14 cellular contexts compared by ENCODE assay signal in the genomic region with DNA sequence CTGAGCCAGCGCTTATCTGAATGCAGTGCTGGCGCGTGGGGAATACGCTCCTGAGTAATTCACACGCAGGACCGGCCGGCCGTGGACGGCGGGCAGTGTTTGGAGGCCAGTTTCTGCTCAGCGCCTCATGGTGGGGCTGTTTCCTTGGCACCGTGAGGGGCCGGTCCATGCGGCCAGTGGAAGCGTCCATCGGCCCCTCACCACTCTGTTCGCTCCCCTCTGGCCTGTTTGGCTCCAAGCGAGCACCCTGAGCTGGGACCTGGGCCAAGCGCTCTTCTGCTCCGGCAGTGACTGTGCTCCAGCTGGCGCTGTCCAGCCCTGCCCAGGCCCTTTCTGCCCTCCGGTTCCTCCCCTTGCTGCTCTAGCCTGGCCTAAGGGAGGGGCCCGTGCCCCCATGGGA. TPM values are rescaled to one million over a fixed set of nuclear protein-coding genes. Genes with fewer than 3 reads are reported as not detected.
DNase-seq lines count a peak whose midpoint lies in the region; ATAC-seq, FAIRE-seq and TF ChIP-seq lines count a peak whose summit lies in the region.
"Had no signal": no experiment of that assay in that cellular context is flagged by ENCODE, and none has a peak within 500 bp of the region (broad histone marks: within the 10 kb centered on the region; RNA-seq: fewer than 3 reads in every experiment).

No MANE protein-coding gene starts in this region.

- no TSS peak for BruUV-seq in MCF 10A (replicated peaks; lab: Mats Ljungman, UMichigan)

- no peaks in the 10 kb centered on the region for H3K4me1 ChIP-seq in A549

- TF ChIP-seq RAD21 in A549 (conservative IDR thresholded peaks at IDR 0.05 in 1 of 2, IDR thresholded peaks at IDR 0.05 in 1 of 2) = peak in 1 of 2 experiments; percentile 21; a peak in 2 of 5 replicates

- no peak overlapping the region for H3K4me3 Mint-ChIP-seq in stimulated activated memory B cell treated with anti-CD40 and anti-IgM and Interleukin-4, amounts not matched to agents 10 μg/mL and 1 μg/mL and 100 μg/mL, for 72 hours
- no peak overlapping the region for H3K4me3 Mint-ChIP-seq in MCF 10A (ENCODE audit: unreplicated experiment)
- H3K4me3 Mint-ChIP-seq in activated CD4-positive, alpha-beta memory T cell treated with anti-CD3 and anti-CD28 coated beads, Interleukin-2, amount 10 ng/mL, durations not matched to agents 7 days and 5 days = no peak overlapping the region
- H3K4me3 Mint-ChIP-seq: CD4-positive, CD25-positive, alpha-beta regulatory T cell had no signal

- ATAC-seq in A549 = peak in 1 of 2 experiments; percentile 74; a peak in 3 of 6 replicates
- peak; percentile 87 for ATAC-seq in left lobe of liver
- no peak for ATAC-seq in stimulated activated memory B cell treated with anti-CD40 and anti-IgM and Interleukin-4, amounts not matched to agents 10 μg/mL and 1 μg/mL and 100 μg/mL, for 72 hours

- no peak for TF ChIP-seq POLR2A in A549 (IDR thresholded peaks at IDR 0.05; ENCODE audit: low read length)

- H3K9me3 Mint-ChIP-seq in stimulated activated memory B cell treated with anti-CD40 and anti-IgM and Interleukin-4, amounts not matched to agents 10 μg/mL and 1 μg/mL and 100 μg/mL, for 72 hours = no peaks in the 10 kb centered on the region
- H3K9me3 Mint-ChIP-seq in MCF 10A (ENCODE audit: unreplicated experiment) = no peaks in the 10 kb centered on the region
- no peaks in the 10 kb centered on the region for H3K9me3 Mint-ChIP-seq in activated CD4-positive, alpha-beta memory T cell treated with anti-CD3 and anti-CD28 coated beads, Interleukin-2, amount 10 ng/mL, durations not matched to agents 7 days and 5 days
- H3K9me3 Mint-ChIP-seq: CD4-positive, CD25-positive, alpha-beta regulatory T cell had no signal

- no peak for TF ChIP-seq EP300 in A549 (IDR thresholded peaks at IDR 0.05)

- no peaks in the 10 kb centered on the region for H3K36me3 ChIP-seq in MG63
- H3K36me3 ChIP-seq: sigmoid colon had no signal

- POLR2A ChIA-PET in A549 (lab: Yijun Ruan, JAX) = no interaction called here
- POLR2A ChIA-PET in MCF 10A (lab: Yijun Ruan, JAX) = no interaction called here
- POLR2A ChIA-PET in activated CD4-positive, alpha-beta memory T cell treated with anti-CD3 and anti-CD28 coated beads, Interleukin-2, amount 10 ng/mL, durations not matched to agents 7 days and 5 days (lab: Charles Lee) = no interaction called here

- H3K4me1 Mint-ChIP-seq in stimulated activated memory B cell treated with anti-CD40 and anti-IgM and Interleukin-4, amounts not matched to agents 10 μg/mL and 1 μg/mL and 100 μg/mL, for 72 hours = peaks cover 21% of the 10 kb centered on the region
- peaks cover 6% of the 10 kb centered on the region for H3K4me1 Mint-ChIP-seq in MCF 10A (ENCODE audit: insufficient read depth, unreplicated experiment)
- H3K4me1 Mint-ChIP-seq in activated CD4-positive, alpha-beta memory T cell treated with anti-CD3 and anti-CD28 coated beads, Interleukin-2, amount 10 ng/mL, durations not matched to agents 7 days and 5 days = no peaks in the 10 kb centered on the region

- no peaks in the 10 kb centered on the region for H3K27me3 ChIP-seq in MG63

- no peaks in the 10 kb centered on the region for H3K36me3 Mint-ChIP-seq in stimulated activated memory B cell treated with anti-CD40 and anti-IgM and Interleukin-4, amounts not matched to agents 10 μg/mL and 1 μg/mL and 100 μg/mL, for 72 hours
- peaks cover 5% of the 10 kb centered on the region for H3K36me3 Mint-ChIP-seq in MCF 10A (ENCODE audit: insufficient read depth, unreplicated experiment)
- no peaks in the 10 kb centered on the region for H3K36me3 Mint-ChIP-seq in activated CD4-positive, alpha-beta memory T cell treated with anti-CD3 and anti-CD28 coated beads, Interleukin-2, amount 10 ng/mL, durations not matched to agents 7 days and 5 days (ENCODE audit: low read depth)
- H3K36me3 Mint-ChIP-seq: CD4-positive, CD25-positive, alpha-beta regulatory T cell had no signal

- CTCF ChIA-PET in A549 (lab: Yijun Ruan, JAX) = interaction anchor here (0.6 to 1.9 kb wide), 6 partner anchors 8 to 88 kb away, joined by 3 to 16 read pairs (median 3); no protein-coding TSS in a partner anchor
- CTCF ChIA-PET in MCF 10A (lab: Yijun Ruan, JAX) = no interaction called here
- CTCF ChIA-PET in activated CD4-positive, alpha-beta memory T cell treated with anti-CD3 and anti-CD28 coated beads, Interleukin-2, amount 10 ng/mL, durations not matched to agents 7 days and 5 days (lab: Charles Lee) = no interaction called here

- H3K9me3 ChIP-seq in A549 = no peaks in the 10 kb centered on the region
- H3K9me3 ChIP-seq in MG63 = no peaks in the 10 kb centered on the region
- H3K9me3 ChIP-seq: sigmoid colon had no signal

- H3K27ac Mint-ChIP-seq in stimulated activated memory B cell treated with anti-CD40 and anti-IgM and Interleukin-4, amounts not matched to agents 10 μg/mL and 1 μg/mL and 100 μg/mL, for 72 hours = no peak overlapping the region
- no peak overlapping the region for H3K27ac Mint-ChIP-seq in MCF 10A (ENCODE audit: low read depth, unreplicated experiment)
- no peak overlapping the region for H3K27ac Mint-ChIP-seq in activated CD4-positive, alpha-beta memory T cell treated with anti-CD3 and anti-CD28 coated beads, Interleukin-2, amount 10 ng/mL, durations not matched to agents 7 days and 5 days

- no peak overlapping the region for H3K27ac ChIP-seq in A549
- H3K27ac ChIP-seq: sigmoid colon had no signal

- H3K4me2 ChIP-seq in A549 = no peak overlapping the region

- 56% methylated on average over 16 of the region's 23 CpGs for WGBS in A549 (ENCODE audit: missing lambda C conversion rate)

- TF ChIP-seq CTCF in A549 (IDR thresholded peaks at IDR 0.05) (no peak), MCF 10A (IDR thresholded peaks at IDR 0.05; ENCODE audit: unreplicated experiment) (no peak)

- DNase-seq in A549 (ENCODE audit: low read depth in 1 of 2, low spot score in 1 of 2) (peak in 1 of 2 experiments; percentile 30), MG63 (peak; percentile 35), dermis blood vessel endothelial cell (peak; percentile 44), left lobe of liver (ENCODE audit: low spot score) (peak; percentile 87), MCF 10A (ENCODE audit: unreplicated experiment) (no peak), T-helper 1 cell (no peak)
- no peak for DNase-seq in activated CD4-positive, alpha-beta memory T cell treated with anti-CD3 and anti-CD28 coated beads, Interleukin-2, amount 10 ng/mL, durations not matched to agents 7 days and 5 days
- DNase-seq: activated naive CD4-positive, alpha-beta T cell treated with anti-CD3 and anti-CD28 coated beads, Interleukin-2, amount 50 U/mL, for 16 hours; CD4-positive, CD25-positive, alpha-beta regulatory T cell; H7; NCI-H748 treated with DMSO at 0.1 percent for 48 hours; sigmoid colon had no signal

- H3K4me3 ChIP-seq in A549 (no peak overlapping the region), MG63 (no peak overlapping the region)
- H3K4me3 ChIP-seq: sigmoid colon had no signal

- H3K27me3 Mint-ChIP-seq in stimulated activated memory B cell treated with anti-CD40 and anti-IgM and Interleukin-4, amounts not matched to agents 10 μg/mL and 1 μg/mL and 100 μg/mL, for 72 hours = peaks cover 56% of the 10 kb centered on the region
- no peaks in the 10 kb centered on the region for H3K27me3 Mint-ChIP-seq in MCF 10A (ENCODE audit: insufficient read depth, unreplicated experiment)
- no peaks in the 10 kb centered on the region for H3K27me3 Mint-ChIP-seq in activated CD4-positive, alpha-beta memory T cell treated with anti-CD3 and anti-CD28 coated beads, Interleukin-2, amount 10 ng/mL, durations not matched to agents 7 days and 5 days
- H3K27me3 Mint-ChIP-seq: CD4-positive, CD25-positive, alpha-beta regulatory T cell had no signal

- no peak for FAIRE-seq in A549 (lab: Jason Lieb, UNC)
- FAIRE-seq: TTC549 had no signal

- intact Hi-C loops in MCF 10A (cut with micrococcal nuclease) = no loop called here

RNA-seq across cellular contexts. Expression of gene PLCH2, which starts 16.3 kb away (rescaled TPM):
- polyA plus RNA-seq in A549 (2011; rRNA removed) = 0.10 and 0.16 TPM in 2 replicates
- polyA plus RNA-seq in A549 (2012; cell fraction: cytosol; rRNA removed) = 0.49 and 0.61 TPM in 2 replicates
- polyA plus RNA-seq in A549 (2012; cell fraction: nucleus; rRNA removed) = 1.8 and 2.8 TPM in 2 replicates
- polyA plus RNA-seq in A549 (2017; fragmentation: RNase III; extraction: RNeasy Plus Mini Kit Qiagen cat#74134 plus additional on column Dnase treatment) = 0.18 to 0.44 TPM (median 0.21 TPM) in 3 replicates
- 0.29 and 0.44 TPM in 2 replicates for polyA minus RNA-seq in A549 (2011; rRNA and poly(A)+ RNA removed)
- total RNA-seq in MG63 (2014; rRNA removed; shearing (Covaris generic); ENCODE audit: low replicate concordance) = not detected in 2 replicates
- under 0.01 and 0.09 TPM in 2 replicates for total RNA-seq in dermis blood vessel endothelial cell
- 3.4 TPM for total RNA-seq in left lobe of liver
- 92.6 and 123 TPM in 2 replicates for total RNA-seq in MCF 10A (2022)
- total RNA-seq in activated CD4-positive, alpha-beta memory T cell treated with anti-CD3 and anti-CD28 coated beads, Interleukin-2, amount 10 ng/mL, durations not matched to agents 7 days and 5 days = 10 to 100 TPM; 32.7 to 33.8 TPM

RNA-seq across cellular contexts. Expression of gene PEX10, which starts 47.4 kb away (rescaled TPM):
- polyA plus RNA-seq in A549 (2011; rRNA removed) (12.3 and 12.6 TPM in 2 replicates), A549 (2017; fragmentation: RNase III; extraction: RNeasy Plus Mini Kit Qiagen cat#74134 plus additional on column Dnase treatment) (20.2 to 22.1 TPM (median 20.7 TPM) in 3 replicates)
- polyA plus RNA-seq in A549 (2012; cell fraction: cytosol; rRNA removed) = 21.6 and 29.6 TPM in 2 replicates
- 26.0 and 36.7 TPM in 2 replicates for polyA plus RNA-seq in A549 (2012; cell fraction: nucleus; rRNA removed)
- polyA minus RNA-seq in A549 (2011; rRNA and poly(A)+ RNA removed) = 9.0 and 12.7 TPM in 2 replicates
- 39.7 and 44.5 TPM in 2 replicates for total RNA-seq in MG63 (2014; rRNA removed; shearing (Covaris generic); ENCODE audit: low replicate concordance)
- total RNA-seq in dermis blood vessel endothelial cell (33.4 and 44.9 TPM in 2 replicates), left lobe of liver (10.3 TPM), MCF 10A (2022) (31.3 and 36.1 TPM in 2 replicates)
- 1 to 10 TPM; 6.8 to 9.5 TPM for total RNA-seq in activated CD4-positive, alpha-beta memory T cell treated with anti-CD3 and anti-CD28 coated beads, Interleukin-2, amount 10 ng/mL, durations not matched to agents 7 days and 5 days

Comparison
In these comparisons a context has a peak if more than half of its experiments do, and no peak if none do; other contexts are left out.
1. DNase-seq: peak in MG63 (single experiment), dermis blood vessel endothelial cell (single experiment) and left lobe of liver (single experiment); none in MCF 10A (single experiment), activated CD4-positive, alpha-beta memory T cell treated with anti-CD3 and anti-CD28 coated beads, Interleukin-2, amount 10 ng/mL, durations not matched to agents 7 days and 5 days (single experiment) and T-helper 1 cell (0 of 5).